In genomic region chr5:35902032-35902681, GRCh38 we compare ENCODE assay signal across 10 cellular contexts. TPM values are rescaled to one million over a fixed set of nuclear protein-coding genes. Genes with fewer than 3 reads are reported as not detected.
DNase-seq lines count a peak whose midpoint lies in the region; ATAC-seq lines count a peak whose summit lies in the region.
"Had no signal": no experiment of that assay in that cellular context is flagged by ENCODE, and none has a peak within 500 bp of the region (broad histone marks: within the 10 kb centered on the region; RNA-seq: fewer than 3 reads in every experiment).

No MANE protein-coding gene starts in this region.

- peaks cover 43% of the 10 kb centered on the region for H3K4me1 ChIP-seq in CD4-positive, CD25-positive, alpha-beta regulatory T cell (ENCODE audit: control insufficient read depth, insufficient read depth, low read length, poor library complexity, severe bottlenecking)

- no peaks in the 10 kb centered on the region for H3K27me3 Mint-ChIP-seq in CD4-positive, CD25-positive, alpha-beta regulatory T cell
- H3K27me3 Mint-ChIP-seq in activated T-helper 17 cell treated with anti-CD3 and anti-CD28 coated beads, Interleukin-2, amount 50 U/mL, for 72 hours, result no peaks in the 10 kb centered on the region

- H3K4me1 Mint-ChIP-seq in CD4-positive, CD25-positive, alpha-beta regulatory T cell, result peaks cover 28 to 64% (median 48%) of the 10 kb centered on the region in 4 donors
- H3K4me1 Mint-ChIP-seq in activated T-helper 17 cell treated with anti-CD3 and anti-CD28 coated beads, Interleukin-2, amount 50 U/mL, for 72 hours, result peaks cover 67% of the 10 kb centered on the region

- DNase-seq in CD4-positive, CD25-positive, alpha-beta regulatory T cell, result peak in 1 of 3 donors; percentile 80
- DNase-seq in inferior parietal cortex (ENCODE audit: extremely low spot score), result no peak
- DNase-seq in cerebellar cortex (ENCODE audit: low spot score), result no peak
- DNase-seq in KG1 (lab: John Stamatoyannopoulos, UW), result no peak
- no peak for DNase-seq in cerebellar nuclear complex (lab: John Stamatoyannopoulos, UW)
- DNase-seq: DMS79 had no signal

- peak overlapping the region; percentile 8 for H3K27ac ChIP-seq in CD4-positive, CD25-positive, alpha-beta regulatory T cell (ENCODE audit: insufficient read depth, low read length, poor library complexity, severe bottlenecking)

- peak overlapping the region in 1 of 3 donors; percentile 47 for H3K27ac Mint-ChIP-seq in CD4-positive, CD25-positive, alpha-beta regulatory T cell
- peak overlapping the region; percentile 75 for H3K27ac Mint-ChIP-seq in activated T-helper 17 cell treated with anti-CD3 and anti-CD28 coated beads, Interleukin-2, amount 50 U/mL, for 72 hours

- H3K36me3 Mint-ChIP-seq in CD4-positive, CD25-positive, alpha-beta regulatory T cell, result no peaks in the 10 kb centered on the region
- H3K36me3 Mint-ChIP-seq in activated T-helper 17 cell treated with anti-CD3 and anti-CD28 coated beads, Interleukin-2, amount 50 U/mL, for 72 hours (ENCODE audit: low read depth), result no peaks in the 10 kb centered on the region

- peaks cover 0 to 2% (median 0%) of the 10 kb centered on the region in 7 donors for H3K9me3 Mint-ChIP-seq in CD4-positive, CD25-positive, alpha-beta regulatory T cell
- no peaks in the 10 kb centered on the region for H3K9me3 Mint-ChIP-seq in activated T-helper 17 cell treated with anti-CD3 and anti-CD28 coated beads, Interleukin-2, amount 50 U/mL, for 72 hours

- H3K36me3 ChIP-seq in CD4-positive, CD25-positive, alpha-beta regulatory T cell (ENCODE audit: control insufficient read depth, insufficient read depth, low read length), result no peaks in the 10 kb centered on the region

- H3K9me3 ChIP-seq in CD4-positive, CD25-positive, alpha-beta regulatory T cell (ENCODE audit: control insufficient read depth in 2 of 2, low read length in 2 of 2), result no peaks in the 10 kb centered on the region

- H3K4me3 ChIP-seq in CD4-positive, CD25-positive, alpha-beta regulatory T cell (ENCODE audit: low read depth, low read length), result no peak overlapping the region

- ATAC-seq in CD4-positive, CD25-positive, alpha-beta regulatory T cell (ENCODE audit: low read depth in 2 of 2), result peak; percentile 90
- peak; percentile 64 for ATAC-seq in GM18907 (IDR thresholded peaks at IDR 0.05; ENCODE audit: unreplicated experiment)
- peak; percentile 63 for ATAC-seq in HG03039 (IDR thresholded peaks at IDR 0.05; ENCODE audit: unreplicated experiment)
- ATAC-seq in activated T-helper 17 cell treated with anti-CD3 and anti-CD28 coated beads, Interleukin-2, amount 50 U/mL, for 72 hours (replicated peaks), result peak; percentile 59

- peak overlapping the region in 2 of 4 donors; percentile 4 to 7 for H3K4me3 Mint-ChIP-seq in CD4-positive, CD25-positive, alpha-beta regulatory T cell
- H3K4me3 Mint-ChIP-seq in activated T-helper 17 cell treated with anti-CD3 and anti-CD28 coated beads, Interleukin-2, amount 50 U/mL, for 72 hours, result peak overlapping the region; percentile 72

- H3K27me3 ChIP-seq in CD4-positive, CD25-positive, alpha-beta regulatory T cell (ENCODE audit: control insufficient read depth, insufficient read depth, low read length), result no peaks in the 10 kb centered on the region

RNA-seq across cellular contexts. Expression of gene CAPSL, which starts 36.3 kb away (rescaled TPM):
- total RNA-seq in CD4-positive, CD25-positive, alpha-beta regulatory T cell, result not detected
- not detected for polyA plus RNA-seq in CD4-positive, CD25-positive, alpha-beta regulatory T cell
- total RNA-seq in activated T-helper 17 cell treated with anti-CD3 and anti-CD28 coated beads, Interleukin-2, amount 50 U/mL, for 72 hours, result 1 to 10 TPM in 1 of 2 donors, not detected in 1; 1.1 TPM
- total RNA-seq: urinary bladder had no signal
- polyA plus RNA-seq: urinary bladder had no signal

RNA-seq across cellular contexts. Expression of gene IL7R, which starts 45.5 kb away (rescaled TPM):
- 394 TPM for total RNA-seq in CD4-positive, CD25-positive, alpha-beta regulatory T cell
- polyA plus RNA-seq in CD4-positive, CD25-positive, alpha-beta regulatory T cell, result 100 to 1,000 TPM; 110 to 311 (median 212) TPM
- total RNA-seq in activated T-helper 17 cell treated with anti-CD3 and anti-CD28 coated beads, Interleukin-2, amount 50 U/mL, for 72 hours, result 100 to 1,000 TPM; 162 to 203 TPM
